In genomic region chr6:16238057-16238657, GRCh38 we compare ENCODE assay signal across 8 cellular contexts. TPM values are rescaled to one million over a fixed set of nuclear protein-coding genes. Genes with fewer than 3 reads are reported as not detected.
DNase-seq lines count a peak whose midpoint lies in the region; ATAC-seq and TF ChIP-seq lines count a peak whose summit lies in the region.

Gene GMPR, plus strand, starts transcription at chr6:16238587. Its CDS starts 107 bp downstream, at chr6:16238694.

- peak within 1 kb of the TSS; percentile 17 to 69 (median 62); a peak in 21 of 22 replicates for H3K9ac ChIP-seq in BLaER1 treated with 17β-estradiol and CSF1 and Interleukin-3, amounts not matched to agents 10 nM and 100 nM
- H3K9ac ChIP-seq in HUES48 (ENCODE audit: low read depth, low read length), result no peak within 1 kb of the TSS

- peak; percentile 43 for DNase-seq in T-helper 22 cell (ENCODE audit: low read depth)
- no peak for DNase-seq in astrocyte of the cerebellum (ENCODE audit: low read depth)
- DNase-seq in hypothalamus (lab: John Stamatoyannopoulos, UW), result peak in 43 of 51 donors; percentile 7 to 74 (median 43)
- DNase-seq in sciatic nerve (ENCODE audit: low spot score), result peak; percentile 89
- no peak for DNase-seq in NAMALWA (ENCODE audit: low spot score)

- H3K4me2 ChIP-seq in BLaER1 treated with 17β-estradiol and CSF1 and Interleukin-3, amounts not matched to agents 10 nM and 100 nM, result peak within 1 kb of the TSS; percentile 85 to 100 (median 98)

- peak within 1 kb of the TSS; percentile 55 to 71 (median 62) for H3K4me3 ChIP-seq in BLaER1 treated with 17β-estradiol and CSF1 and Interleukin-3, amounts not matched to agents 10 nM and 100 nM
- H3K4me3 ChIP-seq in HUES48 (ENCODE audit: low read depth, low read length), result peak within 1 kb of the TSS; percentile 56
- H3K4me3 ChIP-seq in astrocyte of the cerebellum (ENCODE audit: low read depth, low read length), result peak within 1 kb of the TSS; percentile 57

- peaks cover 32 to 47% (median 43%) of the 10 kb centered on the region in 10 experiments for H3K4me1 ChIP-seq in BLaER1 treated with 17β-estradiol and CSF1 and Interleukin-3, amounts not matched to agents 10 nM and 100 nM
- peaks cover 6% of the 10 kb centered on the region; the same call in 1 of the 2 replicates for H3K4me1 ChIP-seq in HUES48 (ENCODE audit: control insufficient read depth, insufficient read depth, low read length)

- H3K36me3 ChIP-seq in BLaER1 treated with 17β-estradiol and CSF1 and Interleukin-3, amounts not matched to agents 10 nM and 100 nM, result no peaks in the 10 kb centered on the region
- no peaks in the 10 kb centered on the region for H3K36me3 ChIP-seq in HUES48 (ENCODE audit: control insufficient read depth, insufficient read depth, low read length)

- H3K9me3 ChIP-seq in BLaER1 treated with 17β-estradiol and CSF1 and Interleukin-3, amounts not matched to agents 10 nM and 100 nM (replicated peaks in 1 of 11), result no peaks in the 10 kb centered on the region
- H3K9me3 ChIP-seq in HUES48 (ENCODE audit: control insufficient read depth, insufficient read depth, low read length), result no peaks in the 10 kb centered on the region

- intact Hi-C loops in sciatic nerve (cut with DNase I), result no loop called here

- ATAC-seq in GM19438 (IDR thresholded peaks at IDR 0.05; ENCODE audit: low read depth, unreplicated experiment) (peak; percentile 66), sciatic nerve (peak; percentile 85)

- in situ Hi-C loops in astrocyte of the cerebellum (cut with HindIII; ENCODE audit: low sequenced_read_pairs), result no loop called here

- peaks cover 30 to 89% (median 47%) of the 10 kb centered on the region in 11 experiments for H3K27me3 ChIP-seq in BLaER1 treated with 17β-estradiol and CSF1 and Interleukin-3, amounts not matched to agents 10 nM and 100 nM
- H3K27me3 ChIP-seq in HUES48 (ENCODE audit: control insufficient read depth, insufficient read depth, low read length), result peaks cover 58% of the 10 kb centered on the region

- TF ChIP-seq CTCF in astrocyte of the cerebellum (IDR thresholded peaks at IDR 0.05; ENCODE audit: low read depth, low read length, missing control alignments), result no peak

- peak within 1 kb of the TSS in 4 of 11 experiments; percentile 9 to 47 (median 17); a peak in 6 of 22 replicates for H3K27ac ChIP-seq in BLaER1 treated with 17β-estradiol and CSF1 and Interleukin-3, amounts not matched to agents 10 nM and 100 nM
- no peak within 1 kb of the TSS for H3K27ac ChIP-seq in HUES48 (ENCODE audit: low read depth, low read length)

- peaks cover 0 to 56% (median 0%) of the 10 kb centered on the region in 11 experiments; a peak in 10 of 22 replicates for H4K20me1 ChIP-seq in BLaER1 treated with 17β-estradiol and CSF1 and Interleukin-3, amounts not matched to agents 10 nM and 100 nM

RNA-seq across cellular contexts. Expression of gene GMPR, which starts in this region (rescaled TPM):
- total RNA-seq in sciatic nerve, result 11.9 TPM

Comparison
In these comparisons a context has a peak if more than half of its experiments do, and no peak if none do; other contexts are left out.
1. DNase-seq: peak in T-helper 22 cell (single experiment), hypothalamus (43 of 51) and sciatic nerve (single experiment); none in astrocyte of the cerebellum (single experiment) and NAMALWA (single experiment).
2. Peak in every context shown above with its lines, with median percentiles within 50 percentile points of each other: H3K4me3 ChIP-seq.